In genomic region chrX:19772306-19772705, GRCh38 we compare ENCODE assay signal across 8 cellular contexts.
DNase-seq lines count a peak whose midpoint lies in the region; ATAC-seq and TF ChIP-seq lines count a peak whose summit lies in the region.
"Had no signal": no experiment of that assay in that cellular context is flagged by ENCODE, and none has a peak within 500 bp of the region (broad histone marks: within the 10 kb centered on the region; RNA-seq: fewer than 3 reads in every experiment).

No MANE protein-coding gene starts in this region.

- H3K79me2 ChIP-seq in GM23338 (replicated peaks; ENCODE audit: insufficient read depth) (no peaks in the 10 kb centered on the region), SU-DHL-6 (ENCODE audit: insufficient read depth, low read length) (peaks cover 77% of the 10 kb centered on the region)

- H3F3A ChIP-seq in GM23338 (replicated peaks; ENCODE audit: low read depth) (no peaks in the 10 kb centered on the region), SU-DHL-6 (ENCODE audit: insufficient read depth) (peaks cover 47% of the 10 kb centered on the region)

- peak overlapping the region; percentile 96 for H3K27ac Mint-ChIP-seq in GM23338
- peak overlapping the region; percentile 99 for H3K27ac Mint-ChIP-seq in stimulated activated memory B cell treated with anti-CD40 and anti-IgM and Interleukin-4, amounts not matched to agents 10 μg/mL and 1 μg/mL and 100 μg/mL, for 72 hours

- peak overlapping the region; percentile 87 for H3K27ac ChIP-seq in GM23338 (ENCODE audit: low read depth)
- H3K27ac ChIP-seq in SU-DHL-6 (ENCODE audit: low read depth, low read length) = peak overlapping the region; percentile 99

- H3K9me2 ChIP-seq in GM23338 (ENCODE audit: insufficient read depth) = no peaks in the 10 kb centered on the region
- no peaks in the 10 kb centered on the region for H3K9me2 ChIP-seq in SU-DHL-6 (replicated peaks; ENCODE audit: insufficient read depth, low read length)

- no peaks in the 10 kb centered on the region for H3K9me3 Mint-ChIP-seq in GM23338
- peaks cover 4% of the 10 kb centered on the region for H3K9me3 Mint-ChIP-seq in stimulated activated memory B cell treated with anti-CD40 and anti-IgM and Interleukin-4, amounts not matched to agents 10 μg/mL and 1 μg/mL and 100 μg/mL, for 72 hours

- H3K4me1 ChIP-seq in GM23338 (ENCODE audit: insufficient read depth) = peaks cover 5% of the 10 kb centered on the region; the same call in 1 of the 2 replicates

- no peaks in the 10 kb centered on the region for H4K20me1 ChIP-seq in GM23338 (replicated peaks; ENCODE audit: insufficient read depth)
- no peaks in the 10 kb centered on the region for H4K20me1 ChIP-seq in SU-DHL-6 (ENCODE audit: low read depth, low read length)

- peak overlapping the region; percentile 49 for H3K4me2 ChIP-seq in GM23338
- peak overlapping the region; percentile 94 for H3K4me2 ChIP-seq in SU-DHL-6 (ENCODE audit: low read depth, low read length, poor library complexity, severe bottlenecking)

- no peaks in the 10 kb centered on the region for H3K9me3 ChIP-seq in SU-DHL-6 (ENCODE audit: insufficient read depth, low read length)
- H3K9me3 ChIP-seq: right lobe of liver had no signal

- peaks cover 39% of the 10 kb centered on the region for H3K4me1 Mint-ChIP-seq in GM23338
- peaks cover 66% of the 10 kb centered on the region for H3K4me1 Mint-ChIP-seq in stimulated activated memory B cell treated with anti-CD40 and anti-IgM and Interleukin-4, amounts not matched to agents 10 μg/mL and 1 μg/mL and 100 μg/mL, for 72 hours

- no peak for ATAC-seq in GM23338
- ATAC-seq in stimulated activated memory B cell treated with anti-CD40 and anti-IgM and Interleukin-4, amounts not matched to agents 10 μg/mL and 1 μg/mL and 100 μg/mL, for 72 hours = no peak
- ATAC-seq: right lobe of liver had no signal

- H3K9ac ChIP-seq in SU-DHL-6 (ENCODE audit: low read length) = peak overlapping the region; percentile 63

- no peaks in the 10 kb centered on the region for H3K27me3 Mint-ChIP-seq in GM23338 (ENCODE audit: insufficient read depth, low read depth, poor library complexity)
- no peaks in the 10 kb centered on the region for H3K27me3 Mint-ChIP-seq in stimulated activated memory B cell treated with anti-CD40 and anti-IgM and Interleukin-4, amounts not matched to agents 10 μg/mL and 1 μg/mL and 100 μg/mL, for 72 hours

- H3K36me3 ChIP-seq in GM23338 (ENCODE audit: insufficient read depth) (no peaks in the 10 kb centered on the region), SU-DHL-6 (ENCODE audit: low read length) (no peaks in the 10 kb centered on the region)
- H3K36me3 ChIP-seq: right lobe of liver had no signal

- H2AFZ ChIP-seq in GM23338 = no peak overlapping the region
- no peak overlapping the region for H2AFZ ChIP-seq in SU-DHL-6 (ENCODE audit: low read depth, low read length, severe bottlenecking)

- H3K36me3 Mint-ChIP-seq in GM23338 (ENCODE audit: low read depth) = no peaks in the 10 kb centered on the region
- peaks cover 7% of the 10 kb centered on the region for H3K36me3 Mint-ChIP-seq in stimulated activated memory B cell treated with anti-CD40 and anti-IgM and Interleukin-4, amounts not matched to agents 10 μg/mL and 1 μg/mL and 100 μg/mL, for 72 hours

- no peak for TF ChIP-seq CTCF in GM23338 (conservative IDR thresholded peaks at IDR 0.05; ENCODE audit: low read depth in 2 of 2)
- no peak for TF ChIP-seq CTCF in SU-DHL-6 (IDR thresholded peaks at IDR 0.05; ENCODE audit: insufficient read depth, low read length, poor library complexity, severe bottlenecking)
- TF ChIP-seq CTCF in fibroblast of villous mesenchyme (IDR thresholded peaks at IDR 0.05; ENCODE audit: insufficient read depth, low read depth, low read length) = no peak

- DNase-seq in GM23338 (ENCODE audit: low spot score) = peak; percentile 15
- DNase-seq in fibroblast of villous mesenchyme (ENCODE audit: low read depth) = peak; percentile 46
- DNase-seq in NCI-H1694 treated with DMSO at 0.1 percent for 48 hours (lab: John Stamatoyannopoulos, UW) = no peak
- DNase-seq in NCI-H1105 (lab: John Stamatoyannopoulos, UW) = no peak
- DNase-seq in mucosa of gallbladder (ENCODE audit: low spot score) = no peak
- DNase-seq: right lobe of liver had no signal

- H3K27me3 ChIP-seq in GM23338 (ENCODE audit: insufficient read depth) (no peaks in the 10 kb centered on the region), SU-DHL-6 (ENCODE audit: low read length) (no peaks in the 10 kb centered on the region)
- H3K27me3 ChIP-seq: right lobe of liver had no signal

- H3K4me3 Mint-ChIP-seq in GM23338 = peak overlapping the region; percentile 33; the same call in 2 of the 3 replicates
- peak overlapping the region; percentile 39 for H3K4me3 Mint-ChIP-seq in stimulated activated memory B cell treated with anti-CD40 and anti-IgM and Interleukin-4, amounts not matched to agents 10 μg/mL and 1 μg/mL and 100 μg/mL, for 72 hours

- H3K4me3 ChIP-seq in GM23338 (no peak overlapping the region), SU-DHL-6 (ENCODE audit: insufficient read depth, low read length, poor library complexity, severe bottlenecking) (peak overlapping the region; percentile 45), fibroblast of villous mesenchyme (ENCODE audit: low read depth, low read length) (no peak overlapping the region)
- H3K4me3 ChIP-seq: right lobe of liver had no signal

TF ChIP-seq in GM23338, 12 proteins besides CTCF, POLR2A, EP300 and RAD21:
- TF ChIP-seq JUNB (IDR thresholded peaks at IDR 0.05; ENCODE audit: unreplicated experiment) (no peak), ZNF331 (CRISPR knock-in tag; IDR thresholded peaks at IDR 0.05; ENCODE audit: low read depth) (no peak), EZH2phosphoT487 (IDR thresholded peaks at IDR 0.05; ENCODE audit: unreplicated experiment) (no peak)

Comparison
In these comparisons a context has a peak if more than half of its experiments do, and no peak if none do; other contexts are left out.
1. DNase-seq: peak in GM23338 (single experiment) and fibroblast of villous mesenchyme (single experiment); none in NCI-H1694 treated with DMSO at 0.1 percent for 48 hours (single experiment), NCI-H1105 (single experiment) and mucosa of gallbladder (single experiment).